Comparison of ENCODE assay signal across 1 cellular context in the genomic region with DNA sequence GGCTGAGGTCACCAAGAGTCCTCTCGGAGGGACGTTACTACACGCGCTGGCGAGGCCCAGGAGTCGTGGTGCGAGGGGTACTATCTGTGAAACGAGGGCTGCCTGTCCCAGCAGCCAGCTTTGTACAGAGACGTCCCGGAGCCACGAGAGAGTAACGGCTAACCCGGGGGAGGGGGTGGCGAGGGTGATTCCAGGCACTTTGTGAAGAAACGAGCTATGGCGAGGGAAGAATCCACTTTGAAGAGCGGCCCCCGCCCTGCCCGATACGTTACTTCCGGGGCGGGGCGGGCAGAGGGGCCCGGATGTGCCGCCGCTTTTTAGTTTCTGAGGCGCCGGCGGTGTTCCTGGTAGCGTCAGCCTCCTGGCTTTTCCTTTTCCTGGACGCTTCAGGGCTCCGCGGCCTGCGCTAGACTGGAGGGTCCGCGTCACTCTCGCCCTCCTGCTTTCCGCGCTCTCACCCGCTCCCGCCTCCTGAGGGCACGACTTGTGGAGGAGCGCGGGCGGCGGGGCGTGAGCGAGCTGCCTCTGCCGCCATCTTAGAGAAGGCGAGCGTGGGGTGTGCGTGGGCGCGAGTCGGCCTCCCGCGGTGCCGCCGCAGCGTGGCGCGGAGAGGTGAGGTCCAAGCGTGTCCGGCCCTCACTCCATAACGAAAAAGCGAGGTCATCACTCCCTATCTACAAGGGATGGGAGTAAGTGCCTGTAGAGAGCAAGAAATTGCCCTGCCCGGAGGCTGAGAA.
TF ChIP-seq lines count a peak whose summit lies in the region.

No MANE protein-coding gene starts in this region.

TF ChIP-seq in HepG2, 621 proteins besides CTCF, POLR2A, EP300 and RAD21 (continued from another document and continues in another):
- TF ChIP-seq PHF8 (CRISPR knock-in tag; IDR thresholded peaks at IDR 0.05) (peak; percentile 98), ZNF841 (CRISPR knock-in tag; IDR thresholded peaks at IDR 0.05; ENCODE audit: borderline replicate concordance) (no peak), SIN3B (IDR thresholded peaks at IDR 0.05; ENCODE audit: low read length) (no peak), ERF (CRISPR knock-in tag; IDR thresholded peaks at IDR 0.05) (peak; percentile 69), SAP130 (CRISPR knock-in tag; IDR thresholded peaks at IDR 0.05; ENCODE audit: low read depth) (peak; percentile 85), ZNF550 (CRISPR knock-in tag; IDR thresholded peaks at IDR 0.05; ENCODE audit: borderline replicate concordance) (no peak), ZFP36L2 (CRISPR knock-in tag; IDR thresholded peaks at IDR 0.05) (0 out of 2 replicates have a peak, but pooled peaks have one; percentile 56), KDM4B (CRISPR knock-in tag; IDR thresholded peaks at IDR 0.05) (no peak), CHCHD3 (CRISPR knock-in tag; IDR thresholded peaks at IDR 0.05) (peak; percentile 54; the same call in 1 of the 2 replicates), ZZZ3 (CRISPR knock-in tag; IDR thresholded peaks at IDR 0.05; ENCODE audit: borderline replicate concordance) (no peak; the same call in 1 of the 2 replicates), ZSCAN30 (CRISPR knock-in tag; IDR thresholded peaks at IDR 0.05) (peak; percentile 76; the same call in 1 of the 2 replicates), MAF1 (CRISPR knock-in tag; IDR thresholded peaks at IDR 0.05; ENCODE audit: borderline replicate concordance) (no peak), ZNF75D (CRISPR knock-in tag; IDR thresholded peaks at IDR 0.05; ENCODE audit: borderline replicate concordance) (no peak), ZNF678 (CRISPR knock-in tag; IDR thresholded peaks at IDR 0.05) (0 out of 2 replicates have a peak, but pooled peaks have one; percentile 23), ZSCAN21 (CRISPR knock-in tag; IDR thresholded peaks at IDR 0.05; ENCODE audit: borderline replicate concordance) (peak; percentile 92), ZNF816 (CRISPR knock-in tag; IDR thresholded peaks at IDR 0.05; ENCODE audit: borderline replicate concordance) (no peak; the same call in 1 of the 2 replicates), SOX5 (CRISPR knock-in tag; IDR thresholded peaks at IDR 0.05; ENCODE audit: borderline replicate concordance) (0 out of 2 replicates have a peak, but pooled peaks have one; percentile 22), MIER2 (CRISPR knock-in tag; IDR thresholded peaks at IDR 0.05) (no peak), HNF4A (CRISPR knock-in tag; IDR thresholded peaks at IDR 0.05) (peak; percentile 32), IKZF1 (IDR thresholded peaks at IDR 0.05) (no peak), EED (CRISPR knock-in tag; IDR thresholded peaks at IDR 0.05) (peak; percentile 98), ZNF746 (CRISPR knock-in tag; IDR thresholded peaks at IDR 0.05) (peak; percentile 50; the same call in 1 of the 2 replicates), ZNF124 (CRISPR knock-in tag; IDR thresholded peaks at IDR 0.05) (peak; percentile 43; the same call in 1 of the 2 replicates), ZFP36 (IDR thresholded peaks at IDR 0.05; ENCODE audit: borderline replicate concordance, low read depth, low read length, partially characterized antibody) (no peak), AGO2 (optimal IDR thresholded peaks at IDR 0.05; ENCODE audit: low read depth, low read length) (peak; percentile 99), RELA (CRISPR knock-in tag; IDR thresholded peaks at IDR 0.05) (no peak), HNF4G (IDR thresholded peaks at IDR 0.05; ENCODE audit: borderline replicate concordance, low read depth, low read length) (no peak), HNF4G (CRISPR knock-in tag; IDR thresholded peaks at IDR 0.05; ENCODE audit: borderline replicate concordance, low read depth) (0 out of 2 replicates have a peak, but pooled peaks have one; percentile 65), MAFG (CRISPR knock-in tag; IDR thresholded peaks at IDR 0.05) (no peak), ZIK1 (CRISPR knock-in tag; IDR thresholded peaks at IDR 0.05; ENCODE audit: borderline replicate concordance, low read depth) (no peak; the same call in 1 of the 2 replicates), ZNF672 (CRISPR knock-in tag; IDR thresholded peaks at IDR 0.05) (no peak), ARHGAP35 (CRISPR knock-in tag; IDR thresholded peaks at IDR 0.05; ENCODE audit: borderline replicate concordance) (no peak; the same call in 1 of the 2 replicates), KAT8 (CRISPR knock-in tag; IDR thresholded peaks at IDR 0.05) (peak; percentile 89), NR2F1 (CRISPR knock-in tag; IDR thresholded peaks at IDR 0.05) (peak in 1 of 2 experiments; percentile 24; a peak in 1 of 4 replicates), GATA4 (IDR thresholded peaks at IDR 0.05; ENCODE audit: borderline replicate concordance, low read depth) (peak; percentile 24; the same call in 1 of the 2 replicates), U2AF2 (IDR thresholded peaks at IDR 0.05; ENCODE audit: low read depth, low read length) (no peak), KAT2B (IDR thresholded peaks at IDR 0.05; ENCODE audit: borderline replicate concordance, low read depth, low read length) (no peak), NR2F2 (IDR thresholded peaks at IDR 0.05; ENCODE audit: borderline replicate concordance, low read depth) (no peak; the same call in 1 of the 2 replicates)
- TF ChIP-seq, protein P1, sequence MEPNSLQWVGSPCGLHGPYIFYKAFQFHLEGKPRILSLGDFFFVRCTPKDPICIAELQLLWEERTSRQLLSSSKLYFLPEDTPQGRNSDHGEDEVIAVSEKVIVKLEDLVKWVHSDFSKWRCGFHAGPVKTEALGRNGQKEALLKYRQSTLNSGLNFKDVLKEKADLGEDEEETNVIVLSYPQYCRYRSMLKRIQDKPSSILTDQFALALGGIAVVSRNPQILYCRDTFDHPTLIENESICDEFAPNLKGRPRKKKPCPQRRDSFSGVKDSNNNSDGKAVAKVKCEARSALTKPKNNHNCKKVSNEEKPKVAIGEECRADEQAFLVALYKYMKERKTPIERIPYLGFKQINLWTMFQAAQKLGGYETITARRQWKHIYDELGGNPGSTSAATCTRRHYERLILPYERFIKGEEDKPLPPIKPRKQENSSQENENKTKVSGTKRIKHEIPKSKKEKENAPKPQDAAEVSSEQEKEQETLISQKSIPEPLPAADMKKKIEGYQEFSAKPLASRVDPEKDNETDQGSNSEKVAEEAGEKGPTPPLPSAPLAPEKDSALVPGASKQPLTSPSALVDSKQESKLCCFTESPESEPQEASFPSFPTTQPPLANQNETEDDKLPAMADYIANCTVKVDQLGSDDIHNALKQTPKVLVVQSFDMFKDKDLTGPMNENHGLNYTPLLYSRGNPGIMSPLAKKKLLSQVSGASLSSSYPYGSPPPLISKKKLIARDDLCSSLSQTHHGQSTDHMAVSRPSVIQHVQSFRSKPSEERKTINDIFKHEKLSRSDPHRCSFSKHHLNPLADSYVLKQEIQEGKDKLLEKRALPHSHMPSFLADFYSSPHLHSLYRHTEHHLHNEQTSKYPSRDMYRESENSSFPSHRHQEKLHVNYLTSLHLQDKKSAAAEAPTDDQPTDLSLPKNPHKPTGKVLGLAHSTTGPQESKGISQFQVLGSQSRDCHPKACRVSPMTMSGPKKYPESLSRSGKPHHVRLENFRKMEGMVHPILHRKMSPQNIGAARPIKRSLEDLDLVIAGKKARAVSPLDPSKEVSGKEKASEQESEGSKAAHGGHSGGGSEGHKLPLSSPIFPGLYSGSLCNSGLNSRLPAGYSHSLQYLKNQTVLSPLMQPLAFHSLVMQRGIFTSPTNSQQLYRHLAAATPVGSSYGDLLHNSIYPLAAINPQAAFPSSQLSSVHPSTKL (CRISPR knock-in tag; IDR thresholded peaks at IDR 0.05) = peak; percentile 11
- TF ChIP-seq, protein P2, sequence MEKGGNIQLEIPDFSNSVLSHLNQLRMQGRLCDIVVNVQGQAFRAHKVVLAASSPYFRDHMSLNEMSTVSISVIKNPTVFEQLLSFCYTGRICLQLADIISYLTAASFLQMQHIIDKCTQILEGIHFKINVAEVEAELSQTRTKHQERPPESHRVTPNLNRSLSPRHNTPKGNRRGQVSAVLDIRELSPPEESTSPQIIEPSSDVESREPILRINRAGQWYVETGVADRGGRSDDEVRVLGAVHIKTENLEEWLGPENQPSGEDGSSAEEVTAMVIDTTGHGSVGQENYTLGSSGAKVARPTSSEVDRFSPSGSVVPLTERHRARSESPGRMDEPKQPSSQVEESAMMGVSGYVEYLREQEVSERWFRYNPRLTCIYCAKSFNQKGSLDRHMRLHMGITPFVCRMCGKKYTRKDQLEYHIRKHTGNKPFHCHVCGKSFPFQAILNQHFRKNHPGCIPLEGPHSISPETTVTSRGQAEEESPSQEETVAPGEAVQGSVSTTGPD (CRISPR knock-in tag; IDR thresholded peaks at IDR 0.05) = no peak
- TF ChIP-seq, protein P3, sequence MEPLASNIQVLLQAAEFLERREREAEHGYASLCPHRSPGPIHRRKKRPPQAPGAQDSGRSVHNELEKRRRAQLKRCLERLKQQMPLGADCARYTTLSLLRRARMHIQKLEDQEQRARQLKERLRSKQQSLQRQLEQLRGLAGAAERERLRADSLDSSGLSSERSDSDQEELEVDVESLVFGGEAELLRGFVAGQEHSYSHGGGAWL (CRISPR knock-in tag; IDR thresholded peaks at IDR 0.05) = peak; percentile 45
- TF ChIP-seq, protein P4, sequence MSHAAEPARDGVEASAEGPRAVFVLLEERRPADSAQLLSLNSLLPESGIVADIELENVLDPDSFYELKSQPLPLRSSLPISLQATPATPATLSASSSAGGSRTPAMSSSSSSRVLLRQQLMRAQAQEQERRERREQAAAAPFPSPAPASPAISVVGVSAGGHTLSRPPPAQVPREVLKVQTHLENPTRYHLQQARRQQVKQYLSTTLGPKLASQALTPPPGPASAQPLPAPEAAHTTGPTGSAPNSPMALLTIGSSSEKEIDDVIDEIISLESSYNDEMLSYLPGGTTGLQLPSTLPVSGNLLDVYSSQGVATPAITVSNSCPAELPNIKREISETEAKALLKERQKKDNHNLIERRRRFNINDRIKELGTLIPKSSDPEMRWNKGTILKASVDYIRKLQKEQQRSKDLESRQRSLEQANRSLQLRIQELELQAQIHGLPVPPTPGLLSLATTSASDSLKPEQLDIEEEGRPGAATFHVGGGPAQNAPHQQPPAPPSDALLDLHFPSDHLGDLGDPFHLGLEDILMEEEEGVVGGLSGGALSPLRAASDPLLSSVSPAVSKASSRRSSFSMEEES (CRISPR knock-in tag; IDR thresholded peaks at IDR 0.05) = no peak; the same call in 1 of the 2 replicates
- TF ChIP-seq, protein P5, sequence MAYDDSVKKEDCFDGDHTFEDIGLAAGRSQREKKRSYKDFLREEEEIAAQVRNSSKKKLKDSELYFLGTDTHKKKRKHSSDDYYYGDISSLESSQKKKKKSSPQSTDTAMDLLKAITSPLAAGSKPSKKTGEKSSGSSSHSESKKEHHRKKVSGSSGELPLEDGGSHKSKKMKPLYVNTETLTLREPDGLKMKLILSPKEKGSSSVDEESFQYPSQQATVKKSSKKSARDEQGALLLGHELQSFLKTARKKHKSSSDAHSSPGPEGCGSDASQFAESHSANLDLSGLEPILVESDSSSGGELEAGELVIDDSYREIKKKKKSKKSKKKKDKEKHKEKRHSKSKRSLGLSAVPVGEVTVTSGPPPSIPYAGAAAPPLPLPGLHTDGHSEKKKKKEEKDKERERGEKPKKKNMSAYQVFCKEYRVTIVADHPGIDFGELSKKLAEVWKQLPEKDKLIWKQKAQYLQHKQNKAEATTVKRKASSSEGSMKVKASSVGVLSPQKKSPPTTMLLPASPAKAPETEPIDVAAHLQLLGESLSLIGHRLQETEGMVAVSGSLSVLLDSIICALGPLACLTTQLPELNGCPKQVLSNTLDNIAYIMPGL (CRISPR knock-in tag; IDR thresholded peaks at IDR 0.05; ENCODE audit: borderline replicate concordance in 1 of 2, low read depth in 1 of 2) = peak; percentile 85 to 91; a peak in 3 of 4 replicates
- TF ChIP-seq, protein P6, sequence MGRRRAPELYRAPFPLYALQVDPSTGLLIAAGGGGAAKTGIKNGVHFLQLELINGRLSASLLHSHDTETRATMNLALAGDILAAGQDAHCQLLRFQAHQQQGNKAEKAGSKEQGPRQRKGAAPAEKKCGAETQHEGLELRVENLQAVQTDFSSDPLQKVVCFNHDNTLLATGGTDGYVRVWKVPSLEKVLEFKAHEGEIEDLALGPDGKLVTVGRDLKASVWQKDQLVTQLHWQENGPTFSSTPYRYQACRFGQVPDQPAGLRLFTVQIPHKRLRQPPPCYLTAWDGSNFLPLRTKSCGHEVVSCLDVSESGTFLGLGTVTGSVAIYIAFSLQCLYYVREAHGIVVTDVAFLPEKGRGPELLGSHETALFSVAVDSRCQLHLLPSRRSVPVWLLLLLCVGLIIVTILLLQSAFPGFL (CRISPR knock-in tag; IDR thresholded peaks at IDR 0.05) = no peak
- TF ChIP-seq, protein P7, sequence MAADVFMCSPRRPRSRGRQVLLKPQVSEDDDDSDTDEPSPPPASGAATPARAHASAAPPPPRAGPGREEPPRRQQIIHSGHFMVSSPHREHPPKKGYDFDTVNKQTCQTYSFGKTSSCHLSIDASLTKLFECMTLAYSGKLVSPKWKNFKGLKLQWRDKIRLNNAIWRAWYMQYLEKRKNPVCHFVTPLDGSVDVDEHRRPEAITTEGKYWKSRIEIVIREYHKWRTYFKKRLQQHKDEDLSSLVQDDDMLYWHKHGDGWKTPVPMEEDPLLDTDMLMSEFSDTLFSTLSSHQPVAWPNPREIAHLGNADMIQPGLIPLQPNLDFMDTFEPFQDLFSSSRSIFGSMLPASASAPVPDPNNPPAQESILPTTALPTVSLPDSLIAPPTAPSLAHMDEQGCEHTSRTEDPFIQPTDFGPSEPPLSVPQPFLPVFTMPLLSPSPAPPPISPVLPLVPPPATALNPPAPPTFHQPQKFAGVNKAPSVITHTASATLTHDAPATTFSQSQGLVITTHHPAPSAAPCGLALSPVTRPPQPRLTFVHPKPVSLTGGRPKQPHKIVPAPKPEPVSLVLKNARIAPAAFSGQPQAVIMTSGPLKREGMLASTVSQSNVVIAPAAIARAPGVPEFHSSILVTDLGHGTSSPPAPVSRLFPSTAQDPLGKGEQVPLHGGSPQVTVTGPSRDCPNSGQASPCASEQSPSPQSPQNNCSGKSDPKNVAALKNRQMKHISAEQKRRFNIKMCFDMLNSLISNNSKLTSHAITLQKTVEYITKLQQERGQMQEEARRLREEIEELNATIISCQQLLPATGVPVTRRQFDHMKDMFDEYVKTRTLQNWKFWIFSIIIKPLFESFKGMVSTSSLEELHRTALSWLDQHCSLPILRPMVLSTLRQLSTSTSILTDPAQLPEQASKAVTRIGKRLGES (CRISPR knock-in tag; IDR thresholded peaks at IDR 0.05; ENCODE audit: borderline replicate concordance) = peak; percentile 49; the same call in 1 of the 2 replicates
- TF ChIP-seq, protein P8, sequence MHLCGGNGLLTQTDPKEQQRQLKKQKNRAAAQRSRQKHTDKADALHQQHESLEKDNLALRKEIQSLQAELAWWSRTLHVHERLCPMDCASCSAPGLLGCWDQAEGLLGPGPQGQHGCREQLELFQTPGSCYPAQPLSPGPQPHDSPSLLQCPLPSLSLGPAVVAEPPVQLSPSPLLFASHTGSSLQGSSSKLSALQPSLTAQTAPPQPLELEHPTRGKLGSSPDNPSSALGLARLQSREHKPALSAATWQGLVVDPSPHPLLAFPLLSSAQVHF (CRISPR knock-in tag; IDR thresholded peaks at IDR 0.05) = 0 out of 2 replicates have a peak, but pooled peaks have one; percentile 89
- TF ChIP-seq, protein P9, sequence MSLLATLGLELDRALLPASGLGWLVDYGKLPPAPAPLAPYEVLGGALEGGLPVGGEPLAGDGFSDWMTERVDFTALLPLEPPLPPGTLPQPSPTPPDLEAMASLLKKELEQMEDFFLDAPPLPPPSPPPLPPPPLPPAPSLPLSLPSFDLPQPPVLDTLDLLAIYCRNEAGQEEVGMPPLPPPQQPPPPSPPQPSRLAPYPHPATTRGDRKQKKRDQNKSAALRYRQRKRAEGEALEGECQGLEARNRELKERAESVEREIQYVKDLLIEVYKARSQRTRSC (CRISPR knock-in tag; IDR thresholded peaks at IDR 0.05; ENCODE audit: low read depth) = no peak
